ENCODE assay signal across 10 cellular contexts in genomic region chr9:108634164-108634563, GRCh38.
DNase-seq lines count a peak whose midpoint lies in the region; ATAC-seq and TF ChIP-seq lines count a peak whose summit lies in the region.
"Had no signal": no experiment of that assay in that cellular context is flagged by ENCODE, and none has a peak within 500 bp of the region (broad histone marks: within the 10 kb centered on the region; RNA-seq: fewer than 3 reads in every experiment).

No MANE protein-coding gene starts in this region.

- H3K27me3 ChIP-seq in MG63 = no peaks in the 10 kb centered on the region
- H3K27me3 ChIP-seq in hepatocyte = no peaks in the 10 kb centered on the region

- no peak overlapping the region for H3K4me3 ChIP-seq in MG63
- H3K4me3 ChIP-seq in hepatocyte = no peak overlapping the region
- H3K4me3 ChIP-seq: HAP-1 had no signal

- peaks cover 0 to 2% of the 10 kb centered on the region in 2 donors for H3K9me3 Mint-ChIP-seq in natural killer cell
- H3K9me3 Mint-ChIP-seq: activated naive CD8-positive, alpha-beta T cell treated with anti-CD3 and anti-CD28 coated beads for 36 hours had no signal

- H3K4me1 ChIP-seq in hepatocyte (ENCODE audit: insufficient read depth) = peaks cover 8% of the 10 kb centered on the region
- H3K4me1 ChIP-seq: HAP-1 had no signal

- no peaks in the 10 kb centered on the region for H3K79me2 ChIP-seq in hepatocyte

- H3K27ac ChIP-seq in hepatocyte = no peak overlapping the region

- ATAC-seq in natural killer cell = no peak

- no peaks in the 10 kb centered on the region for H3K36me3 ChIP-seq in MG63
- H3K36me3 ChIP-seq in hepatocyte (replicated peaks; ENCODE audit: insufficient read depth, low read depth) = no peaks in the 10 kb centered on the region
- H3K36me3 ChIP-seq: HAP-1 had no signal

- DNase-seq in D341Med (ENCODE audit: low spot score) (peak; percentile 80), MG63 (peak; percentile 23), RKO (ENCODE audit: low spot score) (peak; percentile 11), hepatocyte (ENCODE audit: low spot score) (peak; percentile 32), natural killer cell (no peak), NCI-H2081 treated with DMSO at 0.1 percent for 48 hours (lab: John Stamatoyannopoulos, UW) (no peak), GM10248 (ENCODE audit: extremely low spot score) (no peak)
- no peak for DNase-seq in activated CD4-positive, alpha-beta T cell treated with anti-CD3 and anti-CD28 coated beads, Interleukin-2, amount 50 U/mL, for 48 hours
- DNase-seq: activated naive CD8-positive, alpha-beta T cell treated with anti-CD3 and anti-CD28 coated beads for 36 hours had no signal

- no peak overlapping the region for H3K4me2 ChIP-seq in hepatocyte

- intact Hi-C loops in natural killer cell (cut with micrococcal nuclease) = no loop called here

- no peaks in the 10 kb centered on the region for H3K9me2 ChIP-seq in hepatocyte (replicated peaks; ENCODE audit: insufficient read depth)

- H4K20me1 ChIP-seq in hepatocyte (ENCODE audit: insufficient read depth, poor library complexity, severe bottlenecking) = no peaks in the 10 kb centered on the region

- POLR2A ChIA-PET in GM10248 (lab: Yijun Ruan, JAX) = no interaction called here

- TF ChIP-seq CTCF in hepatocyte (IDR thresholded peaks at IDR 0.05; ENCODE audit: poor library complexity) (no peak), natural killer cell (IDR thresholded peaks at IDR 0.05) (no peak), GM10248 (IDR thresholded peaks at IDR 0.05; ENCODE audit: control extremely low read depth, extremely low read depth, low read depth, missing control alignments) (no peak)

- no peaks in the 10 kb centered on the region for H3K4me1 Mint-ChIP-seq in natural killer cell
- H3K4me1 Mint-ChIP-seq: activated naive CD8-positive, alpha-beta T cell treated with anti-CD3 and anti-CD28 coated beads for 36 hours had no signal

- H3K4me3 Mint-ChIP-seq in natural killer cell = no peak overlapping the region
- H3K4me3 Mint-ChIP-seq: activated naive CD8-positive, alpha-beta T cell treated with anti-CD3 and anti-CD28 coated beads for 36 hours had no signal

- H3K27me3 Mint-ChIP-seq in natural killer cell (ENCODE audit: low read depth in 2 of 2) = no peaks in the 10 kb centered on the region
- H3K27me3 Mint-ChIP-seq: activated naive CD8-positive, alpha-beta T cell treated with anti-CD3 and anti-CD28 coated beads for 36 hours had no signal

- WGBS in hepatocyte (ENCODE audit: low lambda C conversion rate, missing lambda C conversion rate) = 92% methylated on average over 4 of the region's 4 CpGs

- H3K9me3 ChIP-seq in MG63 = no peaks in the 10 kb centered on the region
- H3K9me3 ChIP-seq in hepatocyte (ENCODE audit: low read depth) = no peaks in the 10 kb centered on the region
- H3K9me3 ChIP-seq: HAP-1 had no signal

- no peak overlapping the region for H2AFZ ChIP-seq in hepatocyte

- no peaks in the 10 kb centered on the region for H3K36me3 Mint-ChIP-seq in natural killer cell
- H3K36me3 Mint-ChIP-seq: activated naive CD8-positive, alpha-beta T cell treated with anti-CD3 and anti-CD28 coated beads for 36 hours had no signal

- H3K27ac Mint-ChIP-seq in natural killer cell = no peak overlapping the region
- H3K27ac Mint-ChIP-seq: activated naive CD8-positive, alpha-beta T cell treated with anti-CD3 and anti-CD28 coated beads for 36 hours had no signal

- CTCF ChIA-PET in GM10248 (lab: Yijun Ruan, JAX) = no interaction called here

Comparison
In these comparisons a context has a peak if more than half of its experiments do, and no peak if none do; other contexts are left out.
1. DNase-seq: peak in D341Med (single experiment), MG63 (single experiment), RKO (single experiment) and hepatocyte (single experiment); none in natural killer cell (single experiment), activated CD4-positive, alpha-beta T cell treated with anti-CD3 and anti-CD28 coated beads, Interleukin-2, amount 50 U/mL, for 48 hours (0 of 2), NCI-H2081 treated with DMSO at 0.1 percent for 48 hours (single experiment) and GM10248 (single experiment).